In the genomic region with DNA sequence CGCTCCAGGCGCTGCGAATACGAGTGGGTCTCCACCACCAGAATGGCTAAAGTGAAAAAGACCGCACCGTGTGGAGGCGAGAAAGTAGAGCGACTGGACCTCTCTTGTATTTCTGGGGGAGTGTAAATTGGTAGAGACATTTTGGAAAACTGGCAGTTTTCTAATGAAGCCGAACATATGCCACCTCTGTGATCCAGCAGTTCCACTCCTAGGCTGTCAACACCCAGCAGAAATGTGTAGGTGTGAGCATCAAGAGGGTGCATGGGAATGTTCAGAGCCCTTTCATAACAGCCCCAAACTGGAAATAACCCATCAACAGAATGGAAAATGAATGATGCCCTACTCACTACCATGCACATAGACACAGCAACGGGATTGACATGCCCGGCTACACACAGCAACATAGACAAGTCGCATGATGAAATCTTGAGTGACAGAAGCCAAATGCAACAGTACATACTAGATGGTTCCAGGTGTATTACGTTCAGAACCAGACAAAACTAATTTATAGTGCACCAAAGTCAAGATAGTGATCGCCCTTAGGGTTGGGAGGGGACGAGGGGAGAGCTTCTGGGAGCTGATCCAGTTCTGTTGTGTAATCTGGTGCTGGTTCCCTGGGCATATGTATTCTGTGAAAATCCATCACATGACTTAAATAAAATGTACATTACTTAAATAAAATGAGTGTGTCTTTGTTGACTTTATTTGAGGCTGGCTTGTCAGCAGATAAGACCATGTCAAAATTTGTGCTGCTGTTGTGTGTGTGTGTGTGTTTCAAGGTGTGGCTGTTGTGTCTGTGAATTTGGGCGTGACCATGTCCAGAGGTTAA, we compare ENCODE assay signal across 1 cellular context.
TF ChIP-seq lines count a peak whose summit lies in the region.

No MANE protein-coding gene starts in this region.

TF ChIP-seq in K562, 482 proteins besides CTCF, POLR2A, EP300 and RAD21 (continued from another document and continues in another):
- TF ChIP-seq, protein P1, sequence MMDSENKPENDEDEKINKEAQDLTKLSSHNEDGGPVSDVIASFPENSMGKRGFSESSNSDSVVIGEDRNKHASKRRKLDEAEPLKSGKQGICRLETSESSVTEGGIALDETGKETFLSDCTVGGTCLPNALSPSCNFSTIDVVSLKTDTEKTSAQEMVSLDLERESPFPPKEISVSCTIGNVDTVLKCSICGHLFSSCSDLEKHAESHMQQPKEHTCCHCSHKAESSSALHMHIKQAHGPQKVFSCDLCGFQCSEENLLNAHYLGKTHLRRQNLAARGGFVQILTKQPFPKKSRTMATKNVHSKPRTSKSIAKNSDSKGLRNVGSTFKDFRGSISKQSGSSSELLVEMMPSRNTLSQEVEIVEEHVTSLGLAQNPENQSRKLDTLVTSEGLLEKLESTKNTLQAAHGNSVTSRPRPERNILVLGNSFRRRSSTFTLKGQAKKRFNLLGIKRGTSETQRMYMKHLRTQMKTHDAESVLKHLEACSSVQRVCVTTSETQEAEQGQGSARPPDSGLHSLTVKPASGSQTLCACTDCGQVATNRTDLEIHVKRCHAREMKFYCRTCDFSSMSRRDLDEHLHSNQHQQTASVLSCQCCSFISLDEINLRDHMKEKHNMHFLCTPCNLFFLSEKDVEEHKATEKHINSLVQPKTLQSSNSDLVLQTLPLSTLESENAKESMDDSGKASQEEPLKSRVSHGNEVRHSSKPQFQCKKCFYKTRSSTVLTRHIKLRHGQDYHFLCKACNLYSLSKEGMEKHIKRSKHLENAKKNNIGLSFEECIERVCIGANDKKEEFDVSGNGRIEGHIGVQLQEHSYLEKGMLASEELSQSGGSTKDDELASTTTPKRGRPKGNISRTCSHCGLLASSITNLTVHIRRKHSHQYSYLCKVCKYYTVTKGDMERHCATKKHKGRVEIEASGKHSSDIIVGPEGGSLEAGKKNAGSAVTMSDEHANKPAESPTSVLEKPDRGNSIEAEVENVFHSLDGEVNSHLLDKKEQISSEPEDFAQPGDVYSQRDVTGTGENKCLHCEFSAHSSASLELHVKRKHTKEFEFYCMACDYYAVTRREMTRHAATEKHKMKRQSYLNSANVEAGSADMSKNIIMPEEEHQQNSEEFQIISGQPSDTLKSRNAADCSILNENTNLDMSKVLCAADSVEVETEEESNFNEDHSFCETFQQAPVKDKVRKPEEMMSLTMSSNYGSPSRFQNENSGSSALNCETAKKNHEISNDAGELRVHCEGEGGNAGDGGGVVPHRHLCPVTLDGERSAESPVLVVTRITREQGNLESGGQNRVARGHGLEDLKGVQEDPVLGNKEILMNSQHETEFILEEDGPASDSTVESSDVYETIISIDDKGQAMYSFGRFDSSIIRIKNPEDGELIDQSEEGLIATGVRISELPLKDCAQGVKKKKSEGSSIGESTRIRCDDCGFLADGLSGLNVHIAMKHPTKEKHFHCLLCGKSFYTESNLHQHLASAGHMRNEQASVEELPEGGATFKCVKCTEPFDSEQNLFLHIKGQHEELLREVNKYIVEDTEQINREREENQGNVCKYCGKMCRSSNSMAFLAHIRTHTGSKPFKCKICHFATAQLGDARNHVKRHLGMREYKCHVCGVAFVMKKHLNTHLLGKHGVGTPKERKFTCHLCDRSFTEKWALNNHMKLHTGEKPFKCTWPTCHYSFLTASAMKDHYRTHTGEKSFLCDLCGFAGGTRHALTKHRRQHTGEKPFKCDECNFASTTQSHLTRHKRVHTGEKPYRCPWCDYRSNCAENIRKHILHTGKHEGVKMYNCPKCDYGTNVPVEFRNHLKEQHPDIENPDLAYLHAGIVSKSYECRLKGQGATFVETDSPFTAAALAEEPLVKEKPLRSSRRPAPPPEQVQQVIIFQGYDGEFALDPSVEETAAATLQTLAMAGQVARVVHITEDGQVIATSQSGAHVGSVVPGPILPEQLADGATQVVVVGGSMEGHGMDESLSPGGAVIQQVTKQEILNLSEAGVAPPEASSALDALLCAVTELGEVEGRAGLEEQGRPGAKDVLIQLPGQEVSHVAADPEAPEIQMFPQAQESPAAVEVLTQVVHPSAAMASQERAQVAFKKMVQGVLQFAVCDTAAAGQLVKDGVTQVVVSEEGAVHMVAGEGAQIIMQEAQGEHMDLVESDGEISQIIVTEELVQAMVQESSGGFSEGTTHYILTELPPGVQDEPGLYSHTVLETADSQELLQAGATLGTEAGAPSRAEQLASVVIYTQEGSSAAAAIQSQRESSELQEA (IDR thresholded peaks at IDR 0.05; ENCODE audit: low read depth): no peak
- TF ChIP-seq, protein P2, sequence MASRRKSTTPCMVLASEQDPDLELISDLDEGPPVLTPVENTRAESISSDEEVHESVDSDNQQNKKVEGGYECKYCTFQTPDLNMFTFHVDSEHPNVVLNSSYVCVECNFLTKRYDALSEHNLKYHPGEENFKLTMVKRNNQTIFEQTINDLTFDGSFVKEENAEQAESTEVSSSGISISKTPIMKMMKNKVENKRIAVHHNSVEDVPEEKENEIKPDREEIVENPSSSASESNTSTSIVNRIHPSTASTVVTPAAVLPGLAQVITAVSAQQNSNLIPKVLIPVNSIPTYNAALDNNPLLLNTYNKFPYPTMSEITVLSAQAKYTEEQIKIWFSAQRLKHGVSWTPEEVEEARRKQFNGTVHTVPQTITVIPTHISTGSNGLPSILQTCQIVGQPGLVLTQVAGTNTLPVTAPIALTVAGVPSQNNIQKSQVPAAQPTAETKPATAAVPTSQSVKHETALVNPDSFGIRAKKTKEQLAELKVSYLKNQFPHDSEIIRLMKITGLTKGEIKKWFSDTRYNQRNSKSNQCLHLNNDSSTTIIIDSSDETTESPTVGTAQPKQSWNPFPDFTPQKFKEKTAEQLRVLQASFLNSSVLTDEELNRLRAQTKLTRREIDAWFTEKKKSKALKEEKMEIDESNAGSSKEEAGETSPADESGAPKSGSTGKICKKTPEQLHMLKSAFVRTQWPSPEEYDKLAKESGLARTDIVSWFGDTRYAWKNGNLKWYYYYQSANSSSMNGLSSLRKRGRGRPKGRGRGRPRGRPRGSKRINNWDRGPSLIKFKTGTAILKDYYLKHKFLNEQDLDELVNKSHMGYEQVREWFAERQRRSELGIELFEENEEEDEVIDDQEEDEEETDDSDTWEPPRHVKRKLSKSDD (conservative IDR thresholded peaks at IDR 0.05; ENCODE audit: low read length): no peak
- 0 out of 2 replicates have a peak, but pooled peaks have one; percentile 17 for TF ChIP-seq NR2C1 (IDR thresholded peaks at IDR 0.05)
- 0 out of 2 replicates have a peak, but pooled peaks have one; percentile 4 for TF ChIP-seq NR2C1 (tag; IDR thresholded peaks at IDR 0.05)
- TF ChIP-seq GATAD2A (IDR thresholded peaks at IDR 0.05): no peak
- no peak for TF ChIP-seq CREM (IDR thresholded peaks at IDR 0.05; ENCODE audit: low read depth)
- no peak for TF ChIP-seq BDP1 (IDR thresholded peaks at IDR 0.05; ENCODE audit: insufficient read depth, insufficient read length)
- TF ChIP-seq DPF2 (IDR thresholded peaks at IDR 0.05): peak; percentile 43
- TF ChIP-seq EZH2 (IDR thresholded peaks at IDR 0.05; ENCODE audit: borderline replicate concordance, low read depth, low read length): no peak
- peak; percentile 81 for TF ChIP-seq CEBPB (tag; IDR thresholded peaks at IDR 0.05)
- TF ChIP-seq, protein P3, sequence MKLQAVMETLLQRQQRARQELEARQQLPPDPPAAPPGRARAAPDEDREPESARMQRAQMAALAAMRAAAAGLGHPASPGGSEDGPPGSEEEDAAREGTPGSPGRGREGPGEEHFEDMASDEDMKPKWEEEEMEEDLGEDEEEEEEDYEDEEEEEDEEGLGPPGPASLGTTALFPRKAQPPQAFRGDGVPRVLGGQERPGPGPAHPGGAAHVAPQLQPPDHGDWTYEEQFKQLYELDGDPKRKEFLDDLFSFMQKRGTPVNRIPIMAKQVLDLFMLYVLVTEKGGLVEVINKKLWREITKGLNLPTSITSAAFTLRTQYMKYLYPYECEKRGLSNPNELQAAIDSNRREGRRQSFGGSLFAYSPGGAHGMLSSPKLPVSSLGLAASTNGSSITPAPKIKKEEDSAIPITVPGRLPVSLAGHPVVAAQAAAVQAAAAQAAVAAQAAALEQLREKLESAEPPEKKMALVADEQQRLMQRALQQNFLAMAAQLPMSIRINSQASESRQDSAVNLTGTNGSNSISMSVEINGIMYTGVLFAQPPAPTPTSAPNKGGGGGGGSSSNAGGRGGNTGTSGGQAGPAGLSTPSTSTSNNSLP (IDR thresholded peaks at IDR 0.05; ENCODE audit: borderline replicate concordance, low read depth, low read length): no peak
- no peak for TF ChIP-seq FOSL1 (tag; conservative IDR thresholded peaks at IDR 0.05)
- TF ChIP-seq DMBX1 (CRISPR knock-in tag; IDR thresholded peaks at IDR 0.05; ENCODE audit: borderline replicate concordance): no peak
- no peak for TF ChIP-seq NFIX (CRISPR knock-in tag; IDR thresholded peaks at IDR 0.05; ENCODE audit: low read depth)
- no peak for TF ChIP-seq RCOR1 (IDR thresholded peaks at IDR 0.05; ENCODE audit: borderline replicate concordance in 1 of 2, low read depth in 2 of 2, low read length in 2 of 2)
- TF ChIP-seq, protein P4, sequence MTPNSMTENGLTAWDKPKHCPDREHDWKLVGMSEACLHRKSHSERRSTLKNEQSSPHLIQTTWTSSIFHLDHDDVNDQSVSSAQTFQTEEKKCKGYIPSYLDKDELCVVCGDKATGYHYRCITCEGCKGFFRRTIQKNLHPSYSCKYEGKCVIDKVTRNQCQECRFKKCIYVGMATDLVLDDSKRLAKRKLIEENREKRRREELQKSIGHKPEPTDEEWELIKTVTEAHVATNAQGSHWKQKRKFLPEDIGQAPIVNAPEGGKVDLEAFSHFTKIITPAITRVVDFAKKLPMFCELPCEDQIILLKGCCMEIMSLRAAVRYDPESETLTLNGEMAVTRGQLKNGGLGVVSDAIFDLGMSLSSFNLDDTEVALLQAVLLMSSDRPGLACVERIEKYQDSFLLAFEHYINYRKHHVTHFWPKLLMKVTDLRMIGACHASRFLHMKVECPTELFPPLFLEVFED (CRISPR knock-in tag; conservative IDR thresholded peaks at IDR 0.05): no peak
- 0 out of 2 replicates have a peak, but pooled peaks have one; percentile 56 for TF ChIP-seq ZNF830 (CRISPR knock-in tag; IDR thresholded peaks at IDR 0.05)
- no peak for TF ChIP-seq TBL1XR1 (IDR thresholded peaks at IDR 0.05; ENCODE audit: low read length in 2 of 2)
- TF ChIP-seq, protein P5, sequence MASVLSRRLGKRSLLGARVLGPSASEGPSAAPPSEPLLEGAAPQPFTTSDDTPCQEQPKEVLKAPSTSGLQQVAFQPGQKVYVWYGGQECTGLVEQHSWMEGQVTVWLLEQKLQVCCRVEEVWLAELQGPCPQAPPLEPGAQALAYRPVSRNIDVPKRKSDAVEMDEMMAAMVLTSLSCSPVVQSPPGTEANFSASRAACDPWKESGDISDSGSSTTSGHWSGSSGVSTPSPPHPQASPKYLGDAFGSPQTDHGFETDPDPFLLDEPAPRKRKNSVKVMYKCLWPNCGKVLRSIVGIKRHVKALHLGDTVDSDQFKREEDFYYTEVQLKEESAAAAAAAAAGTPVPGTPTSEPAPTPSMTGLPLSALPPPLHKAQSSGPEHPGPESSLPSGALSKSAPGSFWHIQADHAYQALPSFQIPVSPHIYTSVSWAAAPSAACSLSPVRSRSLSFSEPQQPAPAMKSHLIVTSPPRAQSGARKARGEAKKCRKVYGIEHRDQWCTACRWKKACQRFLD (CRISPR knock-in tag; IDR thresholded peaks at IDR 0.05): peak; percentile 72; the same call in 1 of the 2 replicates
- no peak for TF ChIP-seq SMAD2 (IDR thresholded peaks at IDR 0.05; ENCODE audit: low read depth, low read length)
- TF ChIP-seq, protein P6, sequence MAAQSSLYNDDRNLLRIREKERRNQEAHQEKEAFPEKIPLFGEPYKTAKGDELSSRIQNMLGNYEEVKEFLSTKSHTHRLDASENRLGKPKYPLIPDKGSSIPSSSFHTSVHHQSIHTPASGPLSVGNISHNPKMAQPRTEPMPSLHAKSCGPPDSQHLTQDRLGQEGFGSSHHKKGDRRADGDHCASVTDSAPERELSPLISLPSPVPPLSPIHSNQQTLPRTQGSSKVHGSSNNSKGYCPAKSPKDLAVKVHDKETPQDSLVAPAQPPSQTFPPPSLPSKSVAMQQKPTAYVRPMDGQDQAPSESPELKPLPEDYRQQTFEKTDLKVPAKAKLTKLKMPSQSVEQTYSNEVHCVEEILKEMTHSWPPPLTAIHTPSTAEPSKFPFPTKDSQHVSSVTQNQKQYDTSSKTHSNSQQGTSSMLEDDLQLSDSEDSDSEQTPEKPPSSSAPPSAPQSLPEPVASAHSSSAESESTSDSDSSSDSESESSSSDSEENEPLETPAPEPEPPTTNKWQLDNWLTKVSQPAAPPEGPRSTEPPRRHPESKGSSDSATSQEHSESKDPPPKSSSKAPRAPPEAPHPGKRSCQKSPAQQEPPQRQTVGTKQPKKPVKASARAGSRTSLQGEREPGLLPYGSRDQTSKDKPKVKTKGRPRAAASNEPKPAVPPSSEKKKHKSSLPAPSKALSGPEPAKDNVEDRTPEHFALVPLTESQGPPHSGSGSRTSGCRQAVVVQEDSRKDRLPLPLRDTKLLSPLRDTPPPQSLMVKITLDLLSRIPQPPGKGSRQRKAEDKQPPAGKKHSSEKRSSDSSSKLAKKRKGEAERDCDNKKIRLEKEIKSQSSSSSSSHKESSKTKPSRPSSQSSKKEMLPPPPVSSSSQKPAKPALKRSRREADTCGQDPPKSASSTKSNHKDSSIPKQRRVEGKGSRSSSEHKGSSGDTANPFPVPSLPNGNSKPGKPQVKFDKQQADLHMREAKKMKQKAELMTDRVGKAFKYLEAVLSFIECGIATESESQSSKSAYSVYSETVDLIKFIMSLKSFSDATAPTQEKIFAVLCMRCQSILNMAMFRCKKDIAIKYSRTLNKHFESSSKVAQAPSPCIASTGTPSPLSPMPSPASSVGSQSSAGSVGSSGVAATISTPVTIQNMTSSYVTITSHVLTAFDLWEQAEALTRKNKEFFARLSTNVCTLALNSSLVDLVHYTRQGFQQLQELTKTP (IDR thresholded peaks at IDR 0.05; ENCODE audit: low read depth in 1 of 2, partially characterized antibody in 2 of 2): no peak
- TF ChIP-seq ZNF707 (CRISPR knock-in tag; conservative IDR thresholded peaks at IDR 0.05): no peak
- 0 out of 2 replicates have a peak, but pooled peaks have one; percentile 12 for TF ChIP-seq BRD4 (IDR thresholded peaks at IDR 0.05)
- TF ChIP-seq PYGO2 (tag; IDR thresholded peaks at IDR 0.05): no peak
- no peak for TF ChIP-seq FOS (IDR thresholded peaks at IDR 0.05; ENCODE audit: extremely low read depth, insufficient read length)
- TF ChIP-seq, protein P7, sequence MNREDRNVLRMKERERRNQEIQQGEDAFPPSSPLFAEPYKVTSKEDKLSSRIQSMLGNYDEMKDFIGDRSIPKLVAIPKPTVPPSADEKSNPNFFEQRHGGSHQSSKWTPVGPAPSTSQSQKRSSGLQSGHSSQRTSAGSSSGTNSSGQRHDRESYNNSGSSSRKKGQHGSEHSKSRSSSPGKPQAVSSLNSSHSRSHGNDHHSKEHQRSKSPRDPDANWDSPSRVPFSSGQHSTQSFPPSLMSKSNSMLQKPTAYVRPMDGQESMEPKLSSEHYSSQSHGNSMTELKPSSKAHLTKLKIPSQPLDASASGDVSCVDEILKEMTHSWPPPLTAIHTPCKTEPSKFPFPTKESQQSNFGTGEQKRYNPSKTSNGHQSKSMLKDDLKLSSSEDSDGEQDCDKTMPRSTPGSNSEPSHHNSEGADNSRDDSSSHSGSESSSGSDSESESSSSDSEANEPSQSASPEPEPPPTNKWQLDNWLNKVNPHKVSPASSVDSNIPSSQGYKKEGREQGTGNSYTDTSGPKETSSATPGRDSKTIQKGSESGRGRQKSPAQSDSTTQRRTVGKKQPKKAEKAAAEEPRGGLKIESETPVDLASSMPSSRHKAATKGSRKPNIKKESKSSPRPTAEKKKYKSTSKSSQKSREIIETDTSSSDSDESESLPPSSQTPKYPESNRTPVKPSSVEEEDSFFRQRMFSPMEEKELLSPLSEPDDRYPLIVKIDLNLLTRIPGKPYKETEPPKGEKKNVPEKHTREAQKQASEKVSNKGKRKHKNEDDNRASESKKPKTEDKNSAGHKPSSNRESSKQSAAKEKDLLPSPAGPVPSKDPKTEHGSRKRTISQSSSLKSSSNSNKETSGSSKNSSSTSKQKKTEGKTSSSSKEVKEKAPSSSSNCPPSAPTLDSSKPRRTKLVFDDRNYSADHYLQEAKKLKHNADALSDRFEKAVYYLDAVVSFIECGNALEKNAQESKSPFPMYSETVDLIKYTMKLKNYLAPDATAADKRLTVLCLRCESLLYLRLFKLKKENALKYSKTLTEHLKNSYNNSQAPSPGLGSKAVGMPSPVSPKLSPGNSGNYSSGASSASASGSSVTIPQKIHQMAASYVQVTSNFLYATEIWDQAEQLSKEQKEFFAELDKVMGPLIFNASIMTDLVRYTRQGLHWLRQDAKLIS (CRISPR knock-in tag; IDR thresholded peaks at IDR 0.05): 0 out of 2 replicates have a peak, but pooled peaks have one; percentile 3
